Comparison of ENCODE assay signal across 11 cellular contexts in genomic region chr9:34072410-34072809, GRCh38. TPM values are rescaled to one million over a fixed set of nuclear protein-coding genes. Genes with fewer than 3 reads are reported as not detected.
A peak's percentile ranks its signal among the peaks of the same experiment; 100 is the strongest.
DNase-seq lines count a peak whose midpoint lies in the region; ATAC-seq, FAIRE-seq and TF ChIP-seq lines count a peak whose summit lies in the region.
"Had no signal": no experiment of that assay in that cellular context is flagged by ENCODE, and none has a peak within 500 bp of the region (broad histone marks: within the 10 kb centered on the region; RNA-seq: fewer than 3 reads in every experiment).

No MANE protein-coding gene starts in this region.

- H3K4me3 ChIP-seq in GM12878 (no peak overlapping the region), lower lobe of right lung (no peak overlapping the region), thyroid gland (replicated peaks in 1 of 3) (no peak overlapping the region)

- no peaks in the 10 kb centered on the region for H3K79me2 ChIP-seq in GM12878 (ENCODE audit: control insufficient read depth, insufficient read depth, low read length)

- H3K27ac Mint-ChIP-seq in T-helper 2 cell treated with Interferon-gamma antibody and Interleukin-4, amounts not matched to agents 5 μg/mL and 100 μg/mL, for 36 hours, result no peak overlapping the region
- H3K27ac Mint-ChIP-seq: activated CD4-positive, alpha-beta T cell treated with anti-CD3 and anti-CD28 coated beads, Interleukin-2, amount 10 ng/mL, durations not matched to agents 7 days and 5 days had no signal

- H3K9me3 ChIP-seq in GM12878 (replicated peaks; ENCODE audit: control insufficient read depth, insufficient read depth, low read length) (no peaks in the 10 kb centered on the region), lower lobe of right lung (no peaks in the 10 kb centered on the region), thyroid gland (no peaks in the 10 kb centered on the region)

- peaks cover 11% of the 10 kb centered on the region for H3K4me1 ChIP-seq in GM12878 (ENCODE audit: control insufficient read depth, insufficient read depth, low read length)
- peaks cover 20% of the 10 kb centered on the region for H3K4me1 ChIP-seq in lower lobe of right lung
- peaks cover 7 to 16% of the 10 kb centered on the region in 2 donors for H3K4me1 ChIP-seq in thyroid gland

- peak; percentile 3 for DNase-seq in NCI-H1105 treated with DMSO at 0.1 percent for 48 hours (lab: John Stamatoyannopoulos, UW)
- no peak for DNase-seq in NCI-H1105 (lab: John Stamatoyannopoulos, UW)
- DNase-seq in GM12878 (ENCODE audit: low read depth, low spot score), result no peak
- no peak for DNase-seq in lower lobe of right lung
- peak; percentile 38 to 44 for DNase-seq in thyroid gland
- no peak for DNase-seq in T-helper 2 cell treated with Interferon-gamma antibody and Interleukin-4, amounts not matched to agents 5 μg/mL and 100 μg/mL, for 36 hours (ENCODE audit: low spot score)
- DNase-seq in NCI-H1048 (lab: John Stamatoyannopoulos, UW), result no peak
- no peak for DNase-seq in stimulated activated CD4-positive, alpha-beta T cell treated with anti-CD3 and anti-CD28 coated beads, Interleukin-1b, Interleukin-23, amount 100 ng/mL, for 48 hours
- DNase-seq: activated CD4-positive, alpha-beta T cell treated with anti-CD3 and anti-CD28 coated beads, Interleukin-2, amount 10 ng/mL, durations not matched to agents 7 days and 5 days had no signal

- no peaks in the 10 kb centered on the region for H3K27me3 ChIP-seq in GM12878 (replicated peaks in 1 of 2; ENCODE audit: control insufficient read depth in 2 of 2, insufficient read depth in 2 of 2, low read length in 1 of 2)
- H3K27me3 ChIP-seq in lower lobe of right lung (ENCODE audit: low read depth), result no peaks in the 10 kb centered on the region
- H3K27me3 ChIP-seq in thyroid gland, result no peaks in the 10 kb centered on the region

- H3K4me1 Mint-ChIP-seq in T-helper 2 cell treated with Interferon-gamma antibody and Interleukin-4, amounts not matched to agents 5 μg/mL and 100 μg/mL, for 36 hours (ENCODE audit: low read depth), result peaks cover 1% of the 10 kb centered on the region

- TF ChIP-seq CTCF in GM12878 (IDR thresholded peaks at IDR 0.05 in 2 of 3, conservative IDR thresholded peaks at IDR 0.05 in 1 of 3; ENCODE audit: control insufficient read depth in 2 of 3, extremely low read depth in 1 of 3, insufficient read depth in 1 of 3, low read depth in 3 of 3, low read length in 3 of 3), result no peak
- no peak for TF ChIP-seq CTCF in lower lobe of right lung (IDR thresholded peaks at IDR 0.05)
- TF ChIP-seq CTCF in thyroid gland (IDR thresholded peaks at IDR 0.05), result no peak

- no peak overlapping the region for H3K4me2 ChIP-seq in GM12878 (ENCODE audit: control insufficient read depth, insufficient read depth)

- SMC1A ChIA-PET in GM12878 (lab: Charles Lee; ENCODE audit: uncharacterized antibody, unreplicated experiment), result interaction anchor here (0.9 to 3.2 kb wide), 11 partner anchors 15 to 265 kb away, joined by 3 to 17 read pairs (median 5); no protein-coding TSS in a partner anchor

- 0 out of 2 replicates have a peak overlapping the region, but pooled peaks have one; percentile 18 for H3K27ac ChIP-seq in GM12878 (ENCODE audit: control insufficient read depth, insufficient read depth)
- H3K27ac ChIP-seq in lower lobe of right lung, result peak overlapping the region; percentile 78
- H3K27ac ChIP-seq in thyroid gland, result peak overlapping the region; percentile 55 to 76 (median 57)

- RAD21 ChIA-PET in GM12878 (lab: Charles Lee; ENCODE audit: unreplicated experiment), result interaction anchor here (0.9 to 1.9 kb wide), 4 partner anchors 43 to 259 kb away, joined by 3 to 10 read pairs (median 3); no protein-coding TSS in a partner anchor

- TF ChIP-seq POLR2A in GM12878 (IDR thresholded peaks at IDR 0.05; ENCODE audit: low read depth, low read length) (no peak), thyroid gland (IDR thresholded peaks at IDR 0.05) (no peak)

- no peaks in the 10 kb centered on the region for H4K20me1 ChIP-seq in GM12878 (ENCODE audit: control insufficient read depth, insufficient read depth)

- TF ChIP-seq RAD21 in GM12878 (IDR thresholded peaks at IDR 0.05; ENCODE audit: insufficient read depth, low read depth, low read length), result no peak

- CTCF ChIA-PET in GM12878 (lab: Yijun Ruan, JAX), result interaction anchor here (1.1 to 4.3 kb wide), 18 partner anchors 17 to 259 kb away, joined by 3 to 63 read pairs (median 7); partner anchors contain the start of gene UBAP2

- intact Hi-C loops in GM12878 (cut with micrococcal nuclease; ENCODE audit: unreplicated experiment), result loop anchor here (5.0 kb wide), 1 partner anchor 145 kb away; no protein-coding TSS in a partner anchor
- intact Hi-C loops in lower lobe of right lung (cut with DNase I), result no loop called here
- intact Hi-C loops in thyroid gland (cut with DNase I), result loop anchor here (10.0 kb wide), 1 partner anchor 258 kb away; the partner anchor contains the start of gene UBE2R2

- no peak for TF ChIP-seq EP300 in GM12878 (IDR thresholded peaks at IDR 0.05; ENCODE audit: borderline replicate concordance in 1 of 2, control insufficient read depth in 1 of 2, low read depth in 2 of 2, low read length in 2 of 2)

- peak; percentile 30 for ATAC-seq in GM12878
- peak; percentile 62 to 71 for ATAC-seq in lower lobe of right lung
- ATAC-seq: Panc1 had no signal

- POLR2A ChIA-PET in GM12878 (lab: Charles Lee), result interaction anchor here (0.6 to 0.9 kb wide), 2 partner anchors 24 to 26 kb away, joined by 4 to 9 read pairs; partner anchors contain the start of gene UBAP2

- no peaks in the 10 kb centered on the region for H3K9me3 Mint-ChIP-seq in T-helper 2 cell treated with Interferon-gamma antibody and Interleukin-4, amounts not matched to agents 5 μg/mL and 100 μg/mL, for 36 hours
- H3K9me3 Mint-ChIP-seq: activated CD4-positive, alpha-beta T cell treated with anti-CD3 and anti-CD28 coated beads, Interleukin-2, amount 10 ng/mL, durations not matched to agents 7 days and 5 days had no signal

- no peak for FAIRE-seq in GM12878 (lab: Jason Lieb, UNC)
- FAIRE-seq: G401.6 had no signal

- H3K36me3 ChIP-seq in GM12878 (ENCODE audit: control insufficient read depth in 2 of 2, insufficient read depth in 2 of 2, low read length in 1 of 2) (no peaks in the 10 kb centered on the region), lower lobe of right lung (no peaks in the 10 kb centered on the region), thyroid gland (no peaks in the 10 kb centered on the region)

- in situ Hi-C loops in GM12878 (cut with MboI), result no loop called here

- H3K4me3 Mint-ChIP-seq in T-helper 2 cell treated with Interferon-gamma antibody and Interleukin-4, amounts not matched to agents 5 μg/mL and 100 μg/mL, for 36 hours, result no peak overlapping the region
- H3K4me3 Mint-ChIP-seq: activated CD4-positive, alpha-beta T cell treated with anti-CD3 and anti-CD28 coated beads, Interleukin-2, amount 10 ng/mL, durations not matched to agents 7 days and 5 days had no signal

- H3K9ac ChIP-seq in GM12878 (ENCODE audit: control insufficient read depth, insufficient read depth, low read length), result no peak overlapping the region

- WGBS in GM12878 (ENCODE audit: insufficient coverage, insufficient replicate concordance, low lambda C conversion rate, missing lambda C conversion rate), result 64% methylated on average over 2 of the region's 2 CpGs
- 51 to 58% methylated on average over 2 of the region's 2 CpGs for WGBS in thyroid gland, 2 donors

- H3K27me3 Mint-ChIP-seq in T-helper 2 cell treated with Interferon-gamma antibody and Interleukin-4, amounts not matched to agents 5 μg/mL and 100 μg/mL, for 36 hours (ENCODE audit: low read depth), result no peaks in the 10 kb centered on the region
- H3K27me3 Mint-ChIP-seq: activated CD4-positive, alpha-beta T cell treated with anti-CD3 and anti-CD28 coated beads, Interleukin-2, amount 10 ng/mL, durations not matched to agents 7 days and 5 days had no signal

- H3K36me3 Mint-ChIP-seq in T-helper 2 cell treated with Interferon-gamma antibody and Interleukin-4, amounts not matched to agents 5 μg/mL and 100 μg/mL, for 36 hours (ENCODE audit: low read depth), result no peaks in the 10 kb centered on the region

- peak overlapping the region; percentile 71 for H2AFZ ChIP-seq in GM12878 (ENCODE audit: control insufficient read depth, low read depth, low read length)

- BruUV-seq in GM12878 (replicated peaks; lab: Mats Ljungman, UMichigan), result no TSS peak

RNA-seq across cellular contexts. Expression of gene UBAP2, which starts 23.7 kb away (rescaled TPM):
- total RNA-seq in GM12878 (2013; cell fraction: nucleolus; rRNA removed), result 114 and 119 TPM in 2 replicates
- total RNA-seq in GM12878 (2014; rRNA removed) (22.0 and 22.3 TPM in 2 replicates), GM12878 (2014; rRNA removed; fragmentation: Illumina TruSeq; extraction: Trizol) (20.3 and 21.9 TPM in 2 replicates), GM12878 (2021) (45.3 and 48.2 TPM in 2 replicates), lower lobe of right lung (33.3 TPM), thyroid gland (10 to 100 TPM; 30.3 to 48.5 (median 35.5) TPM)
- polyA plus RNA-seq in GM12878 (2011; ENCODE audit: low read depth), result 17.8 TPM
- polyA plus RNA-seq in GM12878 (2011; rRNA removed) (9.5 and 22.5 TPM in 2 replicates), GM12878 (2014; fragmentation: Illumina TruSeq; extraction: Trizol) (36.9 and 37.2 TPM in 2 replicates), GM12878 (2014; fragmentation: Nextera tagmentation; extraction: Ambion mirVana) (10 to 100 TPM in 1 of 2 experiments, 1 to 10 TPM in 1; 8.5 to 11.4 TPM), GM12878 (2014; rRNA removed) (33.7 and 36.2 TPM in 2 replicates), GM12878 (2016; fragmentation: Nextera tagmentation; extraction: Ambion mirVana) (10 to 100 TPM; 38.7 to 42.5 TPM)
- polyA plus RNA-seq in GM12878 (2011; cell fraction: cytosol; rRNA removed), result 21.6 and 21.9 TPM in 2 replicates
- 60.3 and 61.3 TPM in 2 replicates for polyA plus RNA-seq in GM12878 (2011; cell fraction: nucleus; rRNA removed)
- 22.6 and 23.5 TPM in 2 replicates for polyA plus RNA-seq in GM12878 (2012)
- 24.5 and 27.9 TPM in 2 replicates for polyA minus RNA-seq in GM12878 (2011; rRNA and poly(A)+ RNA removed)
- 11.0 and 15.0 TPM in 2 replicates for polyA minus RNA-seq in GM12878 (2011; cell fraction: cytosol; rRNA and poly(A)+ RNA removed)
- 18.9 and 36.1 TPM in 2 replicates for polyA minus RNA-seq in GM12878 (2011; cell fraction: nucleus; rRNA and poly(A)+ RNA removed)

RNA-seq across cellular contexts. Expression of gene DCAF12, which starts 54.1 kb away (rescaled TPM):
- 14.6 and 19.9 TPM in 2 replicates for total RNA-seq in GM12878 (2013; cell fraction: nucleolus; rRNA removed)
- 20.8 and 21.4 TPM in 2 replicates for total RNA-seq in GM12878 (2014; rRNA removed)
- total RNA-seq in GM12878 (2014; rRNA removed; fragmentation: Illumina TruSeq; extraction: Trizol), result 28.7 and 30.5 TPM in 2 replicates
- 35.5 and 37.5 TPM in 2 replicates for total RNA-seq in GM12878 (2021)
- 12.5 TPM for polyA plus RNA-seq in GM12878 (2011; ENCODE audit: low read depth)
- polyA plus RNA-seq in GM12878 (2011; rRNA removed), result 48.2 and 57.6 TPM in 2 replicates
- polyA plus RNA-seq in GM12878 (2011; cell fraction: cytosol; rRNA removed), result 46.6 and 52.6 TPM in 2 replicates
- 26.7 TPM in 2 replicates for polyA plus RNA-seq in GM12878 (2011; cell fraction: nucleus; rRNA removed)
- polyA plus RNA-seq in GM12878 (2012), result 14.3 and 21.3 TPM in 2 replicates
- 45.1 and 51.5 TPM in 2 replicates for polyA plus RNA-seq in GM12878 (2014; fragmentation: Illumina TruSeq; extraction: Trizol)
- 10 to 100 TPM; 11.7 TPM for polyA plus RNA-seq in GM12878 (2014; fragmentation: Nextera tagmentation; extraction: Ambion mirVana)
- 32.6 and 33.7 TPM in 2 replicates for polyA plus RNA-seq in GM12878 (2014; rRNA removed)
- 10 to 100 TPM; 48.6 to 48.7 TPM for polyA plus RNA-seq in GM12878 (2016; fragmentation: Nextera tagmentation; extraction: Ambion mirVana)
- polyA minus RNA-seq in GM12878 (2011; rRNA and poly(A)+ RNA removed), result 94.1 and 111 TPM in 2 replicates
- polyA minus RNA-seq in GM12878 (2011; cell fraction: cytosol; rRNA and poly(A)+ RNA removed), result 20.1 and 22.1 TPM in 2 replicates
- polyA minus RNA-seq in GM12878 (2011; cell fraction: nucleus; rRNA and poly(A)+ RNA removed), result 17.4 and 26.0 TPM in 2 replicates
- total RNA-seq in lower lobe of right lung, result 38.5 TPM
- 10 to 100 TPM; 28.1 to 32.5 (median 31.6) TPM for total RNA-seq in thyroid gland

Comparison
In these comparisons a context has a peak if more than half of its experiments do, and no peak if none do; other contexts are left out.
1. DNase-seq: peak in NCI-H1105 treated with DMSO at 0.1 percent for 48 hours (single experiment) and thyroid gland (2 of 2); none in NCI-H1105 (single experiment), GM12878 (single experiment), lower lobe of right lung (single experiment), T-helper 2 cell treated with Interferon-gamma antibody and Interleukin-4, amounts not matched to agents 5 μg/mL and 100 μg/mL, for 36 hours (single experiment), NCI-H1048 (single experiment) and stimulated activated CD4-positive, alpha-beta T cell treated with anti-CD3 and anti-CD28 coated beads, Interleukin-1b, Interleukin-23, amount 100 ng/mL, for 48 hours (single experiment).
2. H3K27ac ChIP-seq: peak in every context shown above with its lines; median percentile 78 in lower lobe of right lung; 57 in thyroid gland; 18 in GM12878.